Comparison of ENCODE assay signal across 19 cellular contexts in the genomic region with DNA sequence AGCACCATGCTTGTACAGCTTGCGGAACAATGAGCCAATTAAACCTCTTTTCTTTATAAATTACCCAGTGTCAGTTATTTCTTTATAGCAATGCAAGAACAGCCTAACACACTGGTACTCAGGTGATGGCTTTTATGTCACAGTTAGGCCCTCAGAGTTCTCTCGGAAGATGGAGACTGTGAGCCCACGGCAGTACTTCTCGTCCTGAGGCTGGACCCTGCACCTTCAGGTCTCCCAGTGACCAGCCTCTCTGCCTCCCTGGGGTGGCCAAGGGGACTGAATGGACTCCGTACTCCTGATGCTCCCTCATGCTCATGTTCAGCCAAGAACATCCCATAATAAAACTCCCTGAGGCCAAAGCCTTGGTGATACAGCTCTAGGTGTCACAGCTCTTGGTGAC. TPM values are rescaled to one million over a fixed set of nuclear protein-coding genes. Genes with fewer than 3 reads are reported as not detected.
DNase-seq lines count a peak whose midpoint lies in the region; ATAC-seq and TF ChIP-seq lines count a peak whose summit lies in the region.
"Had no signal": no experiment of that assay in that cellular context is flagged by ENCODE, and none has a peak within 500 bp of the region (broad histone marks: within the 10 kb centered on the region; RNA-seq: fewer than 3 reads in every experiment).

No MANE protein-coding gene starts in this region.

- POLR2A ChIA-PET in PC-9 (lab: Charles Lee; ENCODE audit: unreplicated experiment): interaction anchor here (0.5 to 0.7 kb wide), 7 partner anchors 24 to 339 kb away, joined by 3 to 22 read pairs (median 4); a partner anchor contains a TSS

- BruUV-seq in PC-9 (replicated peaks; lab: Mats Ljungman, UMichigan): TSS peak; percentile 90

- no peaks in the 10 kb centered on the region for H3K36me3 ChIP-seq in PC-9 (ENCODE audit: low read depth)
- no peaks in the 10 kb centered on the region for H3K36me3 ChIP-seq in mesendoderm (ENCODE audit: control insufficient read depth, insufficient read depth, low read length)
- no peaks in the 10 kb centered on the region for H3K36me3 ChIP-seq in stomach smooth muscle (ENCODE audit: control insufficient read depth in 2 of 2, insufficient read depth in 2 of 2, low read length in 2 of 2)
- H3K36me3 ChIP-seq: brain microvascular endothelial cell, left lung had no signal

- H2BK5ac ChIP-seq in mesendoderm (ENCODE audit: low read length): no peak overlapping the region

- no peak overlapping the region for H3K23ac ChIP-seq in mesendoderm (ENCODE audit: low read length)

- H3K4me3 ChIP-seq in PC-9 (no peak overlapping the region), mesendoderm (ENCODE audit: low read length) (no peak overlapping the region), stomach smooth muscle (ENCODE audit: low read length in 2 of 2) (peak overlapping the region in 1 of 2 donors; percentile 44)
- H3K4me3 ChIP-seq: left lung had no signal

- H3K4me1 ChIP-seq in PC-9 (replicated peaks; ENCODE audit: insufficient read depth) (peaks cover 16% of the 10 kb centered on the region), mesendoderm (ENCODE audit: control insufficient read depth, low read depth, low read length) (peaks cover 2% of the 10 kb centered on the region), stomach smooth muscle (ENCODE audit: control insufficient read depth, insufficient read depth, low read length) (peaks cover 25% of the 10 kb centered on the region)
- H3K4me1 ChIP-seq: left lung had no signal

- intact Hi-C loops in PC-9 (cut with micrococcal nuclease; ENCODE audit: unreplicated experiment): no loop called here

- H2BK120ac ChIP-seq in mesendoderm (ENCODE audit: low read depth, low read length): peak overlapping the region; percentile 1

- H3K9me3 Mint-ChIP-seq in chondrocyte (ENCODE audit: low read depth): peaks cover 16% of the 10 kb centered on the region
- H3K9me3 Mint-ChIP-seq in activated T-cell treated with anti-CD3 and anti-CD28 coated beads, Interleukin-2, amount 50 U/mL, for 72 hours: peaks cover 0 to 2% of the 10 kb centered on the region in 2 donors
- H3K9me3 Mint-ChIP-seq: dendritic cell treated with granulocyte-macrophage colony-stimulating factor and Interleukin-4, amounts not matched to agents 40 ng/mL and 50 ng/mL, for 4 days had no signal

- H3K4ac ChIP-seq in mesendoderm (ENCODE audit: low read depth, low read length): peak overlapping the region; percentile 41

- H3K4me2 ChIP-seq in PC-9: peak overlapping the region; percentile 49
- H3K4me2 ChIP-seq in mesendoderm (ENCODE audit: low read length): no peak overlapping the region

- no peak overlapping the region for H2BK15ac ChIP-seq in mesendoderm (replicated peaks; ENCODE audit: low read depth)

- 0 out of 2 replicates have a peak, but pooled peaks cover 5% of the 10 kb centered on the region for H3F3A ChIP-seq in PC-9 (ENCODE audit: insufficient read depth, low read depth)

- CTCF ChIA-PET in PC-9 (lab: Charles Lee): no interaction called here

- ATAC-seq in activated T-cell treated with anti-CD3 and anti-CD28 coated beads, Interleukin-2, amount 50 U/mL, for 72 hours (replicated peaks in 1 of 2): no peak
- ATAC-seq: activated CD4-positive, CD25-positive, alpha-beta regulatory T cell treated with anti-CD3 and anti-CD28 coated beads, Interleukin-2, amount 50 U/mL, for 24 hours had no signal

- no peak overlapping the region for H4K5ac ChIP-seq in mesendoderm (ENCODE audit: low read length)

- H3K27ac ChIP-seq in PC-9 (peak overlapping the region; percentile 73), mesendoderm (ENCODE audit: low read depth, low read length) (no peak overlapping the region), stomach smooth muscle (ENCODE audit: low read length) (peak overlapping the region; percentile 31)
- H3K27ac ChIP-seq: left lung had no signal

- H3K27me3 Mint-ChIP-seq in chondrocyte (ENCODE audit: low read depth): no peaks in the 10 kb centered on the region
- peaks cover 47% of the 10 kb centered on the region for H3K27me3 Mint-ChIP-seq in activated T-cell treated with anti-CD3 and anti-CD28 coated beads, Interleukin-2, amount 50 U/mL, for 72 hours (ENCODE audit: low read depth)

- TF ChIP-seq CTCF in PC-9 (conservative IDR thresholded peaks at IDR 0.05) (no peak), chondrocyte (IDR thresholded peaks at IDR 0.05) (no peak)

- H3K9ac ChIP-seq in mesendoderm (ENCODE audit: low read length) (no peak overlapping the region), stomach smooth muscle (ENCODE audit: low read length in 2 of 2) (no peak overlapping the region)

- H3K79me2 ChIP-seq in PC-9 (ENCODE audit: low read depth) (no peaks in the 10 kb centered on the region), mesendoderm (ENCODE audit: control insufficient read depth, insufficient read depth, low read length) (no peaks in the 10 kb centered on the region)

- no peak overlapping the region for H4K8ac ChIP-seq in mesendoderm (ENCODE audit: low read depth, low read length)

- no CpG with 5 or more reads among the region's 5 CpGs for WGBS in mesendoderm (ENCODE audit: extremely low coverage, insufficient coverage, low lambda C conversion rate)

- H3K27me3 ChIP-seq in PC-9 (ENCODE audit: insufficient read depth, low read depth) (no peaks in the 10 kb centered on the region), mesendoderm (ENCODE audit: insufficient read depth, low read length, poor library complexity) (no peaks in the 10 kb centered on the region), stomach smooth muscle (ENCODE audit: control insufficient read depth in 1 of 2, insufficient read depth in 2 of 2, low read length in 2 of 2) (no peaks in the 10 kb centered on the region)
- H3K27me3 ChIP-seq: brain microvascular endothelial cell, left lung had no signal

- 0 out of 2 replicates have a peak overlapping the region, but pooled peaks have one; percentile 32 for H2AFZ ChIP-seq in PC-9

- H3K9me3 ChIP-seq in PC-9 (ENCODE audit: insufficient read depth, low read depth) (no peaks in the 10 kb centered on the region), stomach smooth muscle (ENCODE audit: control insufficient read depth in 2 of 2, low read length in 2 of 2) (no peaks in the 10 kb centered on the region)

- peak overlapping the region; percentile 35 for H3K56ac ChIP-seq in mesendoderm (ENCODE audit: low read length)

- peak overlapping the region; percentile 20 for H2AK5ac ChIP-seq in mesendoderm (ENCODE audit: low read length)

- H3K27ac Mint-ChIP-seq in chondrocyte (ENCODE audit: unreplicated experiment): peak overlapping the region; percentile 96
- no peak overlapping the region for H3K27ac Mint-ChIP-seq in activated T-cell treated with anti-CD3 and anti-CD28 coated beads, Interleukin-2, amount 50 U/mL, for 72 hours
- H3K27ac Mint-ChIP-seq: activated naive CD8-positive, alpha-beta T cell; activated T-helper 1 cell treated with anti-CD3 and anti-CD28 coated beads, Interleukin-12 subunit alpha, Interleukin-12 subunit beta, Interleukin-2, Interleukin-4 antibody, amounts not matched to agents 30 ng/mL and 10 ng/mL and 1 ng/mL, durations not matched to agents 14 hours and 24 hours and 36 hours; dendritic cell treated with granulocyte-macrophage colony-stimulating factor and Interleukin-4, amounts not matched to agents 40 ng/mL and 50 ng/mL, for 4 days had no signal

- no peaks in the 10 kb centered on the region for H4K20me1 ChIP-seq in PC-9 (ENCODE audit: insufficient read depth)

- peaks cover 19% of the 10 kb centered on the region for H3K4me1 Mint-ChIP-seq in chondrocyte (ENCODE audit: low read depth)
- H3K4me1 Mint-ChIP-seq in activated T-cell treated with anti-CD3 and anti-CD28 coated beads, Interleukin-2, amount 50 U/mL, for 72 hours (ENCODE audit: low read depth): no peaks in the 10 kb centered on the region

- H3K36me3 Mint-ChIP-seq in chondrocyte (ENCODE audit: low read depth): peaks cover 4% of the 10 kb centered on the region
- H3K36me3 Mint-ChIP-seq in activated T-cell treated with anti-CD3 and anti-CD28 coated beads, Interleukin-2, amount 50 U/mL, for 72 hours (ENCODE audit: insufficient read depth in 2 of 2): peaks cover 0 to 6% of the 10 kb centered on the region in 2 donors
- H3K36me3 Mint-ChIP-seq: activated naive CD8-positive, alpha-beta T cell had no signal

- no peak overlapping the region for H3K4me3 Mint-ChIP-seq in chondrocyte (ENCODE audit: unreplicated experiment)
- H3K4me3 Mint-ChIP-seq in activated T-cell treated with anti-CD3 and anti-CD28 coated beads, Interleukin-2, amount 50 U/mL, for 72 hours: no peak overlapping the region
- H3K4me3 Mint-ChIP-seq: activated naive CD8-positive, alpha-beta T cell; activated T-helper 1 cell treated with anti-CD3 and anti-CD28 coated beads, Interleukin-12 subunit alpha, Interleukin-12 subunit beta, Interleukin-2, Interleukin-4 antibody, amounts not matched to agents 30 ng/mL and 10 ng/mL and 1 ng/mL, durations not matched to agents 14 hours and 24 hours and 36 hours; dendritic cell treated with granulocyte-macrophage colony-stimulating factor and Interleukin-4, amounts not matched to agents 40 ng/mL and 50 ng/mL, for 4 days had no signal

- no peaks in the 10 kb centered on the region for H3K79me1 ChIP-seq in mesendoderm (ENCODE audit: low read length)

- no peaks in the 10 kb centered on the region for H3K9me2 ChIP-seq in PC-9 (ENCODE audit: insufficient read depth)

- no peak for DNase-seq in PC-9
- DNase-seq in chondrocyte (ENCODE audit: low spot score): no peak
- no peak for DNase-seq in mesendoderm
- DNase-seq in NCI-H526 treated with DMSO at 0.1 percent for 48 hours (lab: John Stamatoyannopoulos, UW): no peak
- DNase-seq in activated T-cell treated with anti-CD3 and anti-CD28 coated beads, Interleukin-2, amount 50 U/mL, for 72 hours: no peak
- no peak for DNase-seq in GM19240 (ENCODE audit: insufficient read length, low spot score)
- no peak for DNase-seq in NAMALWA (ENCODE audit: low spot score)
- DNase-seq: activated CD8-positive, alpha-beta memory T cell treated with anti-CD3 and anti-CD28 coated beads for 24 hours; DND-41; NCI-H1436; stimulated activated naive CD4-positive, alpha-beta T cell; T1000 had no signal

- peak overlapping the region; percentile 72 for H3K18ac ChIP-seq in mesendoderm (ENCODE audit: low read length)

RNA-seq across cellular contexts. Expression of a gene that starts 25.0 kb away (rescaled TPM):
- total RNA-seq in PC-9 (2021) (3.3 and 5.6 TPM in 2 replicates), chondrocyte (14.3 to 68.5 TPM (median 63.0 TPM) in 3 replicates)
- polyA plus RNA-seq in mesendoderm (2013, experiment 1 of 2): 3.4 TPM
- 3.4 TPM for polyA plus RNA-seq in mesendoderm (2013, experiment 2 of 2)
- total RNA-seq in activated T-cell treated with anti-CD3 and anti-CD28 coated beads, Interleukin-2, amount 50 U/mL, for 72 hours: 1 to 10 TPM; 1.5 to 7.4 TPM
- total RNA-seq: activated T-helper 1 cell treated with anti-CD3 and anti-CD28 coated beads, Interleukin-12 subunit alpha, Interleukin-12 subunit beta, Interleukin-2, Interleukin-4 antibody, amounts not matched to agents 30 ng/mL and 10 ng/mL and 1 ng/mL, durations not matched to agents 14 hours and 24 hours and 36 hours had no signal
